In genomic region chr20:49034070-49034732, GRCh38 we compare ENCODE assay signal across 34 cellular contexts.
"Had no signal": no experiment of that assay in that cellular context is flagged by ENCODE, and none has a peak within 500 bp of the region (broad histone marks: within the 10 kb centered on the region; RNA-seq: fewer than 3 reads in every experiment).

No MANE protein-coding gene starts in this region.

- H3K9me3 Mint-ChIP-seq: activated B cell treated with CpG ODN at 0.5 μM for 24 hours; activated CD4-positive, alpha-beta memory T cell treated with anti-CD3 and anti-CD28 coated beads for 36 hours; activated naive CD8-positive, alpha-beta T cell treated with anti-CD3 and anti-CD28 coated beads for 36 hours had no signal

- H3K27ac Mint-ChIP-seq: activated B cell treated with CpG ODN at 0.5 μM for 24 hours; activated CD4-positive, alpha-beta memory T cell treated with anti-CD3 and anti-CD28 coated beads for 36 hours; activated CD8-positive, alpha-beta memory T cell treated with anti-CD3 and anti-CD28 coated beads, Interleukin-2, amount 10 ng/mL, durations not matched to agents 7 days and 5 days; activated naive CD8-positive, alpha-beta T cell treated with anti-CD3 and anti-CD28 coated beads for 36 hours had no signal

- H3K27ac ChIP-seq: brain microvascular endothelial cell, Peyer's patch, VCaP had no signal

- H3K27me3 Mint-ChIP-seq: activated B cell treated with CpG ODN at 0.5 μM for 24 hours; activated CD4-positive, alpha-beta memory T cell treated with anti-CD3 and anti-CD28 coated beads for 36 hours; activated CD8-positive, alpha-beta memory T cell treated with anti-CD3 and anti-CD28 coated beads, Interleukin-2, amount 10 ng/mL, durations not matched to agents 7 days and 5 days; activated naive CD8-positive, alpha-beta T cell treated with anti-CD3 and anti-CD28 coated beads for 36 hours had no signal

- H3K4me3 Mint-ChIP-seq: activated B cell treated with CpG ODN at 0.5 μM for 24 hours; activated CD4-positive, alpha-beta memory T cell treated with anti-CD3 and anti-CD28 coated beads for 36 hours; activated CD8-positive, alpha-beta memory T cell treated with anti-CD3 and anti-CD28 coated beads, Interleukin-2, amount 10 ng/mL, durations not matched to agents 7 days and 5 days; activated naive CD8-positive, alpha-beta T cell treated with anti-CD3 and anti-CD28 coated beads for 36 hours had no signal

- H3K4me3 ChIP-seq: Peyer's patch had no signal

- H3K9me3 ChIP-seq: Peyer's patch had no signal

- DNase-seq: activated B cell treated with CpG ODN at 0.5 μM for 24 hours; activated CD4-positive, alpha-beta memory T cell treated with anti-CD3 and anti-CD28 coated beads for 36 hours; activated CD4-positive, alpha-beta T cell treated with anti-CD3 and anti-CD28 coated beads for 4 hours; activated CD4-positive, alpha-beta T cell treated with anti-CD3 and anti-CD28 coated beads, Interleukin-2, amount 50 U/mL, for 1 hour; activated CD4-positive, CD25-positive, alpha-beta regulatory T cell treated with anti-CD3 and anti-CD28 coated beads, Interleukin-2, amount 50 U/mL, for 72 hours; activated CD8-positive, alpha-beta memory T cell treated with anti-CD3 and anti-CD28 coated beads for 24 hours; activated CD8-positive, alpha-beta memory T cell treated with anti-CD3 and anti-CD28 coated beads, Interleukin-2, amount 10 ng/mL, durations not matched to agents 7 days and 5 days; activated CD8-positive, alpha-beta memory T cell treated with anti-CD3 and anti-CD28 coated beads, Interleukin-2, amount 50 U/mL, for 48 hours; activated effector memory CD4-positive, alpha-beta T cell treated with Interleukin-2 at 50 U/mL for 16 hours; activated naive CD4-positive, alpha-beta T cell treated with anti-CD3 and anti-CD28 coated beads, Interleukin-2, amount 50 U/mL, for 16 hours; activated naive CD8-positive, alpha-beta T cell treated with anti-CD3 and anti-CD28 coated beads for 36 hours; activated T-cell treated with anti-CD3 and anti-CD28 coated beads, Interleukin-2, amount 50 U/mL, for 48 hours; amniotic stem cell; aorta; brain microvascular endothelial cell; central memory CD4-positive, alpha-beta T cell; Karpas-422; KBM-7; NCI-H1436 treated with DMSO at 0.1 percent for 48 hours; NCI-H1694 treated with DMSO at 0.1 percent for 48 hours; NCI-H2029; NCI-H510A; NCI-H526; NCI-H748 treated with DMSO at 0.1 percent for 48 hours; NK-92 treated with Interleukin-12 subunit alpha and Interleukin-12 subunit beta, amount 100 ng/mL, for 24 hours; PC-3; Peyer's patch; Right ventricle myocardium superior; RPMI8226; SW 1271; T-helper 1 cell; T-helper 2 cell; T-helper 9 cell had no signal

- H3K27me3 ChIP-seq: brain microvascular endothelial cell, Peyer's patch had no signal

- ATAC-seq: activated CD8-positive, alpha-beta memory T cell treated with anti-CD3 and anti-CD28 coated beads, Interleukin-2, amount 10 ng/mL, durations not matched to agents 7 days and 5 days; PC-3 had no signal
